In genomic region chr2:63875758-63876710, GRCh38 we compare ENCODE assay signal across 12 cellular contexts. TPM values are rescaled to one million over a fixed set of nuclear protein-coding genes. Genes with fewer than 3 reads are reported as not detected.
DNase-seq lines count a peak whose midpoint lies in the region; ATAC-seq and TF ChIP-seq lines count a peak whose summit lies in the region.
"Had no signal": no experiment of that assay in that cellular context is flagged by ENCODE, and none has a peak within 500 bp of the region (broad histone marks: within the 10 kb centered on the region; RNA-seq: fewer than 3 reads in every experiment).

No MANE protein-coding gene starts in this region.

- H3K27ac ChIP-seq in coronary artery, result peak overlapping the region; percentile 27 to 77
- H3K27ac ChIP-seq: SJCRH30 had no signal

- H3K27me3 Mint-ChIP-seq in activated T-cell treated with anti-CD3 and anti-CD28 coated beads, Interleukin-2, amount 50 U/mL, for 72 hours (ENCODE audit: low read depth), result no peaks in the 10 kb centered on the region
- H3K27me3 Mint-ChIP-seq in type B pancreatic cell, result no peaks in the 10 kb centered on the region

- H3K9me3 Mint-ChIP-seq in activated T-cell treated with anti-CD3 and anti-CD28 coated beads, Interleukin-2, amount 50 U/mL, for 72 hours, result peaks cover 0 to 2% of the 10 kb centered on the region in 2 donors
- peaks cover 12% of the 10 kb centered on the region for H3K9me3 Mint-ChIP-seq in type B pancreatic cell

- H3K27ac Mint-ChIP-seq in activated T-cell treated with anti-CD3 and anti-CD28 coated beads, Interleukin-2, amount 50 U/mL, for 72 hours, result peak overlapping the region; percentile 45
- H3K27ac Mint-ChIP-seq in type B pancreatic cell, result peak overlapping the region; percentile 17

- H3K4me3 Mint-ChIP-seq in activated T-cell treated with anti-CD3 and anti-CD28 coated beads, Interleukin-2, amount 50 U/mL, for 72 hours, result peak overlapping the region in 1 of 2 donors; percentile 15
- H3K4me3 Mint-ChIP-seq in type B pancreatic cell, result no peak overlapping the region

- peaks cover 9 to 19% of the 10 kb centered on the region in 2 donors for H3K36me3 Mint-ChIP-seq in activated T-cell treated with anti-CD3 and anti-CD28 coated beads, Interleukin-2, amount 50 U/mL, for 72 hours (ENCODE audit: insufficient read depth in 2 of 2)
- peaks cover 44% of the 10 kb centered on the region for H3K36me3 Mint-ChIP-seq in type B pancreatic cell

- peaks cover 36% of the 10 kb centered on the region for H3K4me1 Mint-ChIP-seq in activated T-cell treated with anti-CD3 and anti-CD28 coated beads, Interleukin-2, amount 50 U/mL, for 72 hours (ENCODE audit: low read depth)
- H3K4me1 Mint-ChIP-seq in type B pancreatic cell (ENCODE audit: unreplicated experiment), result peaks cover 14% of the 10 kb centered on the region

- TF ChIP-seq CTCF in coronary artery (IDR thresholded peaks at IDR 0.05), result no peak
- no peak for TF ChIP-seq CTCF in type B pancreatic cell (conservative IDR thresholded peaks at IDR 0.05)

- H3K4me3 ChIP-seq in coronary artery, result peak overlapping the region; percentile 16
- H3K4me3 ChIP-seq: lung, SJCRH30 had no signal

- no peak for DNase-seq in activated T-cell treated with anti-CD3 and anti-CD28 coated beads, Interleukin-2, amount 50 U/mL, for 72 hours
- no peak for DNase-seq in activated T-cell treated with anti-CD3 and anti-CD28 coated beads for 4 hours
- no peak for DNase-seq in coronary artery (ENCODE audit: low spot score)
- peak; percentile 26 for DNase-seq in medulla oblongata (ENCODE audit: extremely low spot score)
- DNase-seq in type B pancreatic cell (ENCODE audit: extremely low spot score, unreplicated experiment), result no peak
- no peak for DNase-seq in amygdala (lab: John Stamatoyannopoulos, UW)
- DNase-seq in mucosa of gallbladder (ENCODE audit: low spot score), result no peak
- DNase-seq: activated CD4-positive, alpha-beta T cell treated with anti-CD3 and anti-CD28 coated beads, Interleukin-2, amount 50 U/mL, for 1 hour; NCI-H526 treated with DMSO at 0.1 percent for 48 hours; SJCRH30 had no signal

- peak in 1 of 2 donors; percentile 32 for ATAC-seq in activated T-cell treated with anti-CD3 and anti-CD28 coated beads, Interleukin-2, amount 50 U/mL, for 72 hours (replicated peaks in 1 of 2)
- no peak for ATAC-seq in GM19452 (IDR thresholded peaks at IDR 0.05; ENCODE audit: unreplicated experiment)

RNA-seq across cellular contexts. Expression of gene UGP2, which starts 34.3 kb away (rescaled TPM):
- 10 to 100 TPM; 89.7 to 93.2 TPM for total RNA-seq in activated T-cell treated with anti-CD3 and anti-CD28 coated beads, Interleukin-2, amount 50 U/mL, for 72 hours
- total RNA-seq in type B pancreatic cell (ENCODE audit: low replicate concordance) (76.6 and 113 TPM in 2 replicates), mucosa of gallbladder (129 TPM)
